Comparison of ENCODE assay signal across 8 cellular contexts in the genomic region with DNA sequence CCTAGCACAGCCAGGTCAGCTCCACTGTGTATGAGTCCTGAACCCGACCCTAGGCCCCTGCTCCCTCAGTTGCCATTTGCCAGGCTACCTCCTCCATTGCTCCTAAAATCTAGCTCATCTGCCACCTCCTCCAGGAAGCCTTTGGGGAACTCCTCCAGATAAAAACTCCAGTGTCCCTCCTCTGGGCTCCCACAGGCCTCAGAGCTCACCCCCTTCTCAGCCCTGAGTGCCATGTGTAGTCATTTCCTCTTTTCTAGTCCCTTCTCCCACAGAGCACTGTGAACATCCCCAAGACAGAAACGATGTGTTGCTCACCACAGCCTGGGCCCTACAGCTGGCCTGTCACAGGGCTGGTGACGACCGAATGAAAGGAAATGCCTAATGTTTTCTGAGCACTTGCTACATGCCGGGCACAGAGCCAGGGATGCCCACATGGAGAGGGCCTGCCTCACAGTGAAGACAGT.
A peak's percentile ranks its signal among the peaks of the same experiment; 100 is the strongest.
DNase-seq lines count a peak whose midpoint lies in the region; ATAC-seq and TF ChIP-seq lines count a peak whose summit lies in the region.

No MANE protein-coding gene starts in this region.

- no peaks in the 10 kb centered on the region for H3K9me3 Mint-ChIP-seq in activated CD4-positive, alpha-beta T cell treated with anti-CD3 and anti-CD28 coated beads for 36 hours (ENCODE audit: low read depth)
- H3K9me3 Mint-ChIP-seq in chondrocyte (ENCODE audit: low read depth) = no peaks in the 10 kb centered on the region
- no peaks in the 10 kb centered on the region for H3K9me3 Mint-ChIP-seq in natural killer cell treated with Interleukin-12 subunit alpha and Interleukin-12 subunit beta and Interleukin-15 and Interleukin-18, amount 100 ng/mL, for 72 hours

- TF ChIP-seq CTCF in chondrocyte (IDR thresholded peaks at IDR 0.05) = no peak

- intact Hi-C loops in activated CD4-positive, alpha-beta T cell treated with anti-CD3 and anti-CD28 coated beads for 36 hours (cut with DNase I, micrococcal nuclease) = loop anchor here (1.0 to 10.0 kb wide), 9 partner anchors 45 to 1423 kb away; partner anchors contain the start of genes CHCHD4 (in 1 of the 2), MKRN2 (in 1 of the 2), RAF1 (in 1 of the 2) and RPL32 (in 1 of the 2)

- peaks cover 85% of the 10 kb centered on the region for H3K4me1 Mint-ChIP-seq in activated CD4-positive, alpha-beta T cell treated with anti-CD3 and anti-CD28 coated beads for 36 hours
- peaks cover 30% of the 10 kb centered on the region for H3K4me1 Mint-ChIP-seq in chondrocyte (ENCODE audit: low read depth)
- peaks cover 69 to 72% of the 10 kb centered on the region in 2 donors for H3K4me1 Mint-ChIP-seq in natural killer cell treated with Interleukin-12 subunit alpha and Interleukin-12 subunit beta and Interleukin-15 and Interleukin-18, amount 100 ng/mL, for 72 hours (ENCODE audit: low read depth in 2 of 2)

- POLR2A ChIA-PET in activated CD4-positive, alpha-beta T cell treated with anti-CD3 and anti-CD28 coated beads for 36 hours (lab: Charles Lee) = interaction anchor here (0.6 to 1.9 kb wide), 5 partner anchors 17 to 1860 kb away, joined by 3 to 6 read pairs (median 3); no protein-coding TSS in a partner anchor

- H3K4me3 Mint-ChIP-seq in activated CD4-positive, alpha-beta T cell treated with anti-CD3 and anti-CD28 coated beads for 36 hours = peak overlapping the region; percentile 72
- no peak overlapping the region for H3K4me3 Mint-ChIP-seq in chondrocyte (ENCODE audit: unreplicated experiment)
- H3K4me3 Mint-ChIP-seq in natural killer cell treated with Interleukin-12 subunit alpha and Interleukin-12 subunit beta and Interleukin-15 and Interleukin-18, amount 100 ng/mL, for 72 hours = peak overlapping the region; percentile 89

- peak; percentile 57 for ATAC-seq in activated CD4-positive, alpha-beta T cell treated with anti-CD3 and anti-CD28 coated beads for 36 hours
- ATAC-seq in HG03108 (IDR thresholded peaks at IDR 0.05; ENCODE audit: unreplicated experiment) = peak; percentile 24
- ATAC-seq in natural killer cell treated with Interleukin-12 subunit alpha and Interleukin-12 subunit beta and Interleukin-15 and Interleukin-18, amount 100 ng/mL, for 72 hours = peak; percentile 79 to 86

- no peaks in the 10 kb centered on the region for H3K27me3 Mint-ChIP-seq in activated CD4-positive, alpha-beta T cell treated with anti-CD3 and anti-CD28 coated beads for 36 hours
- H3K27me3 Mint-ChIP-seq in chondrocyte (ENCODE audit: low read depth) = peaks cover 7% of the 10 kb centered on the region
- H3K27me3 Mint-ChIP-seq in natural killer cell treated with Interleukin-12 subunit alpha and Interleukin-12 subunit beta and Interleukin-15 and Interleukin-18, amount 100 ng/mL, for 72 hours = no peaks in the 10 kb centered on the region

- peaks cover 24% of the 10 kb centered on the region for H3K36me3 Mint-ChIP-seq in activated CD4-positive, alpha-beta T cell treated with anti-CD3 and anti-CD28 coated beads for 36 hours (ENCODE audit: low read depth)
- H3K36me3 Mint-ChIP-seq in chondrocyte (ENCODE audit: low read depth) = peaks cover 2% of the 10 kb centered on the region
- H3K36me3 Mint-ChIP-seq in natural killer cell treated with Interleukin-12 subunit alpha and Interleukin-12 subunit beta and Interleukin-15 and Interleukin-18, amount 100 ng/mL, for 72 hours = peaks cover 4% of the 10 kb centered on the region

- H3K27ac Mint-ChIP-seq in activated CD4-positive, alpha-beta T cell treated with anti-CD3 and anti-CD28 coated beads for 36 hours = peak overlapping the region; percentile 98
- peak overlapping the region; percentile 81 for H3K27ac Mint-ChIP-seq in chondrocyte (ENCODE audit: unreplicated experiment)
- peak overlapping the region; percentile 98 for H3K27ac Mint-ChIP-seq in natural killer cell treated with Interleukin-12 subunit alpha and Interleukin-12 subunit beta and Interleukin-15 and Interleukin-18, amount 100 ng/mL, for 72 hours

- peak; percentile 86 for DNase-seq in activated CD4-positive, alpha-beta T cell treated with anti-CD3 and anti-CD28 coated beads for 36 hours
- no peak for DNase-seq in activated CD4-positive, alpha-beta T cell treated with anti-CD3 and anti-CD28 coated beads for 1 hour
- DNase-seq in SKM-1 (lab: John Stamatoyannopoulos, UW; ENCODE audit: unreplicated experiment) (peak; percentile 96), chondrocyte (ENCODE audit: low spot score) (peak; percentile 38), COR-L47 (lab: John Stamatoyannopoulos, UW) (no peak), amniotic stem cell (lab: John Stamatoyannopoulos, UW) (no peak)
- DNase-seq in natural killer cell treated with Interleukin-12 subunit alpha and Interleukin-12 subunit beta and Interleukin-15 and Interleukin-18, amount 100 ng/mL, for 72 hours (ENCODE audit: low spot score) = peak; percentile 93

- CTCF ChIA-PET in activated CD4-positive, alpha-beta T cell treated with anti-CD3 and anti-CD28 coated beads for 36 hours (lab: Charles Lee) = interaction anchor here (0.9 to 3.9 kb wide), 5 partner anchors 12 to 43 kb away, joined by 4 to 28 read pairs (median 5); no protein-coding TSS in a partner anchor

Comparison
In these comparisons a context has a peak if more than half of its experiments do, and no peak if none do; other contexts are left out.
1. DNase-seq: peak in activated CD4-positive, alpha-beta T cell treated with anti-CD3 and anti-CD28 coated beads for 36 hours (single experiment), SKM-1 (single experiment), chondrocyte (single experiment) and natural killer cell treated with Interleukin-12 subunit alpha and Interleukin-12 subunit beta and Interleukin-15 and Interleukin-18, amount 100 ng/mL, for 72 hours (single experiment); none in activated CD4-positive, alpha-beta T cell treated with anti-CD3 and anti-CD28 coated beads for 1 hour (single experiment), COR-L47 (single experiment) and amniotic stem cell (single experiment).
2. ATAC-seq: peak in every context shown above with its lines; median percentile 82 in natural killer cell treated with Interleukin-12 subunit alpha and Interleukin-12 subunit beta and Interleukin-15 and Interleukin-18, amount 100 ng/mL, for 72 hours; 57 in activated CD4-positive, alpha-beta T cell treated with anti-CD3 and anti-CD28 coated beads for 36 hours; 24 in HG03108.
3. Peak in every context shown above with its lines, with median percentiles within 50 percentile points of each other: H3K27ac Mint-ChIP-seq.